ENCODE assay signal across 33 cellular contexts in genomic region chr13:39455534-39456175, GRCh38.
DNase-seq lines count a peak whose midpoint lies in the region; ATAC-seq and TF ChIP-seq lines count a peak whose summit lies in the region.
"Had no signal": no experiment of that assay in that cellular context is flagged by ENCODE, and none has a peak within 500 bp of the region (broad histone marks: within the 10 kb centered on the region; RNA-seq: fewer than 3 reads in every experiment).

No MANE protein-coding gene starts in this region.

- no peak overlapping the region for H3K4me2 ChIP-seq in mesenchymal stem cell (ENCODE audit: low read length, poor library complexity, severe bottlenecking)

- no peak overlapping the region for H2BK5ac ChIP-seq in mesenchymal stem cell (ENCODE audit: low read depth, low read length, poor library complexity, severe bottlenecking)

- peak; percentile 17 for DNase-seq in A673 (ENCODE audit: low spot score)
- DNase-seq in NCI-H82 treated with DMSO at 0.1 percent for 48 hours (lab: John Stamatoyannopoulos, UW; ENCODE audit: unreplicated experiment), result peak; percentile 77
- DNase-seq in choroid plexus epithelial cell (ENCODE audit: low read depth), result peak; percentile 72
- peak; percentile 58 for DNase-seq in mesenchymal stem cell
- DNase-seq in amniotic stem cell (lab: John Stamatoyannopoulos, UW), result no peak
- DNase-seq: activated CD4-positive, alpha-beta T cell treated with anti-CD3 and anti-CD28 coated beads for 36 hours; activated CD8-positive, alpha-beta memory T cell treated with anti-CD3 and anti-CD28 coated beads, Interleukin-2, amount 50 U/mL, for 48 hours; activated CD8-positive, alpha-beta T cell treated with anti-CD3 and anti-CD28 coated beads for 36 hours; activated naive CD4-positive, alpha-beta T cell treated with anti-CD3 and anti-CD28 coated beads, Interleukin-2, amount 10 ng/mL, durations not matched to agents 7 days and 5 days; amygdala; CD4-positive, alpha-beta memory T cell; colonic mucosa; effector CD8-positive, alpha-beta T cell; foreskin keratinocyte; H9; left colon; MM.1S; NCI-H1930; NCI-H2227 treated with DMSO at 0.1 percent for 48 hours; NCI-H526; SHP77; stimulated activated CD4-positive, alpha-beta T cell treated with anti-CD3 and anti-CD28 coated beads, Interleukin-2, amount 100 ng/mL, for 48 hours; stomach; SW 1271; T-helper 9 cell; thyroid gland had no signal

- H2AFZ ChIP-seq in mesenchymal stem cell (ENCODE audit: low read depth, low read length), result no peak overlapping the region
- H2AFZ ChIP-seq: parathyroid adenoma had no signal

- TF ChIP-seq CTCF in A673 (conservative IDR thresholded peaks at IDR 0.05; ENCODE audit: low read depth, low read length) (no peak), choroid plexus epithelial cell (conservative IDR thresholded peaks at IDR 0.05; ENCODE audit: low read depth, low read length) (no peak)

- H2BK12ac ChIP-seq in mesenchymal stem cell (ENCODE audit: low read length in 2 of 2), result no peak overlapping the region

- CTCF ChIA-PET in A673 (lab: Charles Lee), result no interaction called here

- BruUV-seq in A673 (replicated peaks; lab: Mats Ljungman, UMichigan), result no TSS peak

- no peaks in the 10 kb centered on the region for H3K36me3 ChIP-seq in A673 (ENCODE audit: insufficient read depth, low read length, poor library complexity, severe bottlenecking)
- H3K36me3 ChIP-seq in mesenchymal stem cell (ENCODE audit: control insufficient read depth in 1 of 2, insufficient read depth in 2 of 2, low read depth in 1 of 2, low read length in 2 of 2), result no peaks in the 10 kb centered on the region
- H3K36me3 ChIP-seq: cardiac muscle cell, colonic mucosa, stomach, thyroid gland had no signal

- no peak overlapping the region for H3K4ac ChIP-seq in mesenchymal stem cell (ENCODE audit: low read depth in 1 of 2, low read length in 2 of 2)

- H3K4me3 ChIP-seq in A673 (ENCODE audit: low read depth, low read length, poor library complexity, severe bottlenecking) (no peak overlapping the region), choroid plexus epithelial cell (ENCODE audit: low read depth, low read length) (no peak overlapping the region), mesenchymal stem cell (ENCODE audit: insufficient read depth in 1 of 2, low read depth in 1 of 2, low read length in 2 of 2) (no peak overlapping the region)
- H3K4me3 ChIP-seq: cardiac muscle cell, colonic mucosa, stomach, thyroid gland had no signal

- ATAC-seq in GM18868 (IDR thresholded peaks at IDR 0.05; ENCODE audit: unreplicated experiment) (no peak), GM21717 (IDR thresholded peaks at IDR 0.05; ENCODE audit: unreplicated experiment) (no peak), HG02798 (IDR thresholded peaks at IDR 0.05; ENCODE audit: poor library complexity, unreplicated experiment) (no peak)
- ATAC-seq: activated CD4-positive, alpha-beta T cell treated with anti-CD3 and anti-CD28 coated beads for 36 hours; activated CD8-positive, alpha-beta T cell treated with anti-CD3 and anti-CD28 coated beads for 36 hours; foreskin keratinocyte; left colon; Panc1 had no signal

- peak overlapping the region in 1 of 2 experiments; percentile 33 for H3K18ac ChIP-seq in mesenchymal stem cell (ENCODE audit: low read depth in 1 of 2, low read length in 2 of 2)

- H2BK120ac ChIP-seq in mesenchymal stem cell (ENCODE audit: low read depth, low read length), result no peak overlapping the region

- WGBS in mesenchymal stem cell, result 62% methylated on average over 3 of the region's 4 CpGs

- no peak overlapping the region for H4K91ac ChIP-seq in mesenchymal stem cell (ENCODE audit: low read length)

- H2AK5ac ChIP-seq in mesenchymal stem cell (ENCODE audit: low read length, severe bottlenecking), result no peak overlapping the region

- no peak overlapping the region for H3K23ac ChIP-seq in mesenchymal stem cell (ENCODE audit: low read length in 2 of 2)

- no peak overlapping the region for H3K9ac ChIP-seq in mesenchymal stem cell (ENCODE audit: low read length)
- H3K9ac ChIP-seq: parathyroid adenoma had no signal

- H3K9me3 ChIP-seq in A673 (ENCODE audit: low read depth, low read length, poor library complexity, severe bottlenecking) (peaks cover 6% of the 10 kb centered on the region), mesenchymal stem cell (ENCODE audit: control insufficient read depth, low read length) (no peaks in the 10 kb centered on the region)
- H3K9me3 ChIP-seq: colonic mucosa, thyroid gland had no signal

- POLR2A ChIA-PET in A673 (lab: Charles Lee; ENCODE audit: low non-redundant PET), result no interaction called here

- no peak overlapping the region for H2BK15ac ChIP-seq in mesenchymal stem cell (ENCODE audit: low read depth, poor library complexity, severe bottlenecking)

- no peak overlapping the region for H4K8ac ChIP-seq in mesenchymal stem cell (ENCODE audit: low read length)

- H3K27ac ChIP-seq in A673 (ENCODE audit: low read depth, low read length, poor library complexity, severe bottlenecking) (peak overlapping the region; percentile 39), mesenchymal stem cell (ENCODE audit: low read length, poor library complexity, severe bottlenecking) (no peak overlapping the region)
- H3K27ac ChIP-seq: cardiac muscle cell, colonic mucosa, foreskin keratinocyte, parathyroid adenoma, stomach, thyroid gland, VCaP had no signal

- peaks cover 61% of the 10 kb centered on the region for H3K4me1 ChIP-seq in A673 (ENCODE audit: insufficient read depth, low read length, poor library complexity, severe bottlenecking)
- no peaks in the 10 kb centered on the region for H3K4me1 ChIP-seq in mesenchymal stem cell (ENCODE audit: control insufficient read depth, insufficient read depth, low read depth, low read length)
- H3K4me1 ChIP-seq: colonic mucosa, foreskin keratinocyte, parathyroid adenoma had no signal

- H3K14ac ChIP-seq in mesenchymal stem cell (ENCODE audit: low read length in 2 of 2), result no peak overlapping the region

- intact Hi-C loops in A673 (cut with micrococcal nuclease; ENCODE audit: unreplicated experiment), result no loop called here

- H3K79me1 ChIP-seq in mesenchymal stem cell (replicated peaks; ENCODE audit: low read length, poor library complexity, severe bottlenecking), result peaks cover 3% of the 10 kb centered on the region

- H3K27me3 ChIP-seq in A673 (replicated peaks; ENCODE audit: insufficient read depth, low read depth, low read length, poor library complexity) (no peaks in the 10 kb centered on the region), mesenchymal stem cell (ENCODE audit: control insufficient read depth in 1 of 2, insufficient read depth in 1 of 2, low read length in 2 of 2) (no peaks in the 10 kb centered on the region)
- H3K27me3 ChIP-seq: cardiac muscle cell, colonic mucosa, foreskin keratinocyte, stomach, thyroid gland had no signal
